In the genomic region with DNA sequence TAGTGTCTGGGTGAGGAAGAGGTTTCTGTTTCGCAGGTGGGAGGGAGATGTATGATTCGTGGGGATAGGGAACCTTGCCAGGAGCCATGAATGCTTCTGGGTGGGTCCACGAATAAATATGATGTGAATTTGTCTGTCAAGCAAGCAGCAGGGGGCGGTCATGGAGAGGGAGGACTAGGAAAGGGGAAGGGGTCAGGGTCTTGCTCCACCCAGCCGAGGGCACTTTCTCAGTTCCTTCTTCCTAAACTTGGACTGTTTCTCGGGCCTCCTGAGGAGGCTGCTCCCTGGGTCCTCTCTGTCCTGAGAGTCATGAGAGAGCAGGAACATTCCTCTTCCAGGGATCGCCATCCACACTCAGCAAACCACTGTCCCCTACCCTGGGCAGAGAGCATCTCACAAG, we compare ENCODE assay signal across 11 cellular contexts.
DNase-seq lines count a peak whose midpoint lies in the region; ATAC-seq and TF ChIP-seq lines count a peak whose summit lies in the region.
"Had no signal": no experiment of that assay in that cellular context is flagged by ENCODE, and none has a peak within 500 bp of the region (broad histone marks: within the 10 kb centered on the region; RNA-seq: fewer than 3 reads in every experiment).

No MANE protein-coding gene starts in this region.

- DNase-seq in activated T-cell treated with anti-CD3 and anti-CD28 coated beads, Interleukin-2, amount 50 U/mL, for 24 hours: no peak
- no peak for DNase-seq in activated T-cell treated with anti-CD3 and anti-CD28 coated beads for 4 hours
- peak in 2 of 3 donors; percentile 51 to 52 for DNase-seq in Peyer's patch
- DNase-seq in left ventricle myocardium inferior: no peak
- no peak for DNase-seq in stimulated activated naive CD8-positive, alpha-beta T cell treated with anti-CD3 and anti-CD28 coated beads, Interleukin-15, amount 100 ng/mL, for 72 hours
- DNase-seq in tibial nerve (ENCODE audit: low spot score in 2 of 2): no peak
- no peak for DNase-seq in H7
- DNase-seq: activated CD4-positive, alpha-beta T cell treated with anti-CD3 and anti-CD28 coated beads for 4 hours; stimulated activated naive CD4-positive, alpha-beta T cell had no signal

- H3K36me3 ChIP-seq in Peyer's patch (peaks cover 0 to 36% (median 0%) of the 10 kb centered on the region in 3 donors), left ventricle myocardium inferior (peaks cover 29% of the 10 kb centered on the region), tibial nerve (peaks cover 0 to 36% (median 0%) of the 10 kb centered on the region in 3 donors), H7 (replicated peaks; ENCODE audit: control insufficient read depth, insufficient read depth, low read length) (no peaks in the 10 kb centered on the region)

- no peak for ATAC-seq in stimulated activated naive CD8-positive, alpha-beta T cell treated with anti-CD3 and anti-CD28 coated beads, Interleukin-15, amount 100 ng/mL, for 72 hours
- no peak for ATAC-seq in HG03025 (IDR thresholded peaks at IDR 0.05; ENCODE audit: low FRiP score, unreplicated experiment)

- peak overlapping the region; percentile 89 for H3K27ac Mint-ChIP-seq in activated T-cell treated with anti-CD3 and anti-CD28 coated beads, Interleukin-2, amount 50 U/mL, for 24 hours
- peak overlapping the region in 1 of 2 donors; percentile 59 for H3K27ac Mint-ChIP-seq in stimulated activated naive CD8-positive, alpha-beta T cell treated with anti-CD3 and anti-CD28 coated beads, Interleukin-15, amount 100 ng/mL, for 72 hours
- H3K27ac Mint-ChIP-seq: nephron had no signal

- TF ChIP-seq POLR2A in Peyer's patch (IDR thresholded peaks at IDR 0.05): no peak
- TF ChIP-seq POLR2A in tibial nerve (IDR thresholded peaks at IDR 0.05): no peak

- H3K4me3 ChIP-seq in Peyer's patch (no peak overlapping the region), left ventricle myocardium inferior (no peak overlapping the region), tibial nerve (no peak overlapping the region), H7 (ENCODE audit: insufficient read depth, low read depth, low read length) (no peak overlapping the region)

- intact Hi-C loops in left ventricle myocardium inferior (cut with micrococcal nuclease): no loop called here

- H3K4me1 ChIP-seq in Peyer's patch: peaks cover 0 to 13% (median 7%) of the 10 kb centered on the region in 4 donors
- H3K4me1 ChIP-seq in left ventricle myocardium inferior: peaks cover 14% of the 10 kb centered on the region
- H3K4me1 ChIP-seq in tibial nerve: peaks cover 0 to 13% (median 2%) of the 10 kb centered on the region in 4 donors

- H3K36me3 Mint-ChIP-seq in activated T-cell treated with anti-CD3 and anti-CD28 coated beads, Interleukin-2, amount 50 U/mL, for 24 hours (ENCODE audit: low read depth): peaks cover 81% of the 10 kb centered on the region

- no peaks in the 10 kb centered on the region for H3K9me3 Mint-ChIP-seq in activated T-cell treated with anti-CD3 and anti-CD28 coated beads, Interleukin-2, amount 50 U/mL, for 24 hours
- H3K9me3 Mint-ChIP-seq in stimulated activated naive CD8-positive, alpha-beta T cell treated with anti-CD3 and anti-CD28 coated beads, Interleukin-15, amount 100 ng/mL, for 72 hours: peaks cover 5 to 10% of the 10 kb centered on the region in 2 donors
- H3K9me3 Mint-ChIP-seq: nephron had no signal

- H3K27me3 Mint-ChIP-seq in activated T-cell treated with anti-CD3 and anti-CD28 coated beads, Interleukin-2, amount 50 U/mL, for 24 hours: no peaks in the 10 kb centered on the region
- H3K27me3 Mint-ChIP-seq in stimulated activated naive CD8-positive, alpha-beta T cell treated with anti-CD3 and anti-CD28 coated beads, Interleukin-15, amount 100 ng/mL, for 72 hours: no peaks in the 10 kb centered on the region

- TF ChIP-seq CTCF in Peyer's patch (IDR thresholded peaks at IDR 0.05) (no peak), left ventricle myocardium inferior (IDR thresholded peaks at IDR 0.05; ENCODE audit: borderline replicate concordance) (no peak), tibial nerve (IDR thresholded peaks at IDR 0.05) (no peak)

- WGBS in tibial nerve, 2 donors: 46 to 48% methylated on average over 7 of the region's 7 CpGs

- H3K4me1 Mint-ChIP-seq in activated T-cell treated with anti-CD3 and anti-CD28 coated beads, Interleukin-2, amount 50 U/mL, for 24 hours (ENCODE audit: low read depth): peaks cover 83% of the 10 kb centered on the region
- H3K4me1 Mint-ChIP-seq in stimulated activated naive CD8-positive, alpha-beta T cell treated with anti-CD3 and anti-CD28 coated beads, Interleukin-15, amount 100 ng/mL, for 72 hours: peaks cover 96% of the 10 kb centered on the region
- H3K4me1 Mint-ChIP-seq: nephron had no signal

- H3K27me3 ChIP-seq in Peyer's patch: no peaks in the 10 kb centered on the region
- H3K27me3 ChIP-seq in left ventricle myocardium inferior (ENCODE audit: low read depth): no peaks in the 10 kb centered on the region
- H3K27me3 ChIP-seq in tibial nerve: no peaks in the 10 kb centered on the region
- H3K27me3 ChIP-seq in H7 (ENCODE audit: control insufficient read depth, insufficient read depth, low read length): no peaks in the 10 kb centered on the region

- H3K27ac ChIP-seq in Peyer's patch (peak overlapping the region in 2 of 4 donors; percentile 19 to 69), left ventricle myocardium inferior (replicated peaks) (peak overlapping the region; percentile 5), tibial nerve (no peak overlapping the region)

- H3K9me3 ChIP-seq in Peyer's patch (no peaks in the 10 kb centered on the region), left ventricle myocardium inferior (replicated peaks) (no peaks in the 10 kb centered on the region), tibial nerve (no peaks in the 10 kb centered on the region)

- TF ChIP-seq EP300 in tibial nerve (IDR thresholded peaks at IDR 0.05): no peak

- peak overlapping the region; percentile 13 for H3K4me3 Mint-ChIP-seq in activated T-cell treated with anti-CD3 and anti-CD28 coated beads, Interleukin-2, amount 50 U/mL, for 24 hours
- H3K4me3 Mint-ChIP-seq in stimulated activated naive CD8-positive, alpha-beta T cell treated with anti-CD3 and anti-CD28 coated beads, Interleukin-15, amount 100 ng/mL, for 72 hours: peak overlapping the region; percentile 33 to 63
- H3K4me3 Mint-ChIP-seq: nephron had no signal

Comparison
In these comparisons a context has a peak if more than half of its experiments do, and no peak if none do; other contexts are left out.
1. DNase-seq: peak in Peyer's patch (2 of 3); none in activated T-cell treated with anti-CD3 and anti-CD28 coated beads, Interleukin-2, amount 50 U/mL, for 24 hours (single experiment), activated T-cell treated with anti-CD3 and anti-CD28 coated beads for 4 hours (single experiment), left ventricle myocardium inferior (single experiment), stimulated activated naive CD8-positive, alpha-beta T cell treated with anti-CD3 and anti-CD28 coated beads, Interleukin-15, amount 100 ng/mL, for 72 hours (0 of 2), tibial nerve (0 of 2) and H7 (single experiment).